ENCODE assay signal across 22 cellular contexts in genomic region chr20:3660262-3661059, GRCh38. TPM values are rescaled to one million over a fixed set of nuclear protein-coding genes. Genes with fewer than 3 reads are reported as not detected.
DNase-seq lines count a peak whose midpoint lies in the region; ATAC-seq and TF ChIP-seq lines count a peak whose summit lies in the region.
"Had no signal": no experiment of that assay in that cellular context is flagged by ENCODE, and none has a peak within 500 bp of the region (broad histone marks: within the 10 kb centered on the region; RNA-seq: fewer than 3 reads in every experiment).

No MANE protein-coding gene starts in this region.

- peaks cover 46% of the 10 kb centered on the region for H3K27me3 Mint-ChIP-seq in type B pancreatic cell

- no peaks in the 10 kb centered on the region for H3K36me3 Mint-ChIP-seq in type B pancreatic cell
- H3K36me3 Mint-ChIP-seq: stimulated activated naive B cell treated with anti-CD40 and anti-IgM and Interleukin-4, amounts not matched to agents 10 μg/mL and 1 μg/mL and 100 μg/mL, for 72 hours had no signal

- H3K79me2 ChIP-seq in mammary epithelial cell (ENCODE audit: insufficient read depth, low read length) = no peaks in the 10 kb centered on the region
- H3K79me2 ChIP-seq in OCI-LY3 (ENCODE audit: low read length) = no peaks in the 10 kb centered on the region

- peaks cover 6% of the 10 kb centered on the region for H3K4me1 Mint-ChIP-seq in type B pancreatic cell (ENCODE audit: unreplicated experiment)

- H3K4me1 ChIP-seq in breast epithelium = peaks cover 0 to 5% of the 10 kb centered on the region in 2 donors
- no peaks in the 10 kb centered on the region for H3K4me1 ChIP-seq in mammary epithelial cell (ENCODE audit: insufficient read depth, low read length)
- H3K4me1 ChIP-seq in OCI-LY3 (ENCODE audit: low read length) = peaks cover 23% of the 10 kb centered on the region
- H3K4me1 ChIP-seq in iPS-15b (ENCODE audit: control insufficient read depth, insufficient read depth, low read length) = no peaks in the 10 kb centered on the region
- H3K4me1 ChIP-seq: adrenal gland, pancreas had no signal

- H3K27ac Mint-ChIP-seq in type B pancreatic cell = no peak overlapping the region
- H3K27ac Mint-ChIP-seq: activated CD4-positive, alpha-beta T cell treated with anti-CD3 and anti-CD28 coated beads, Interleukin-2, amount 10 ng/mL, durations not matched to agents 24 days and 14 days; activated T-helper 1 cell treated with anti-CD3 and anti-CD28 coated beads, Interleukin-12 subunit alpha, Interleukin-12 subunit beta, Interleukin-2, Interleukin-4 antibody, amounts not matched to agents 30 ng/mL and 10 ng/mL and 1 ng/mL, durations not matched to agents 14 hours and 24 hours and 36 hours; stimulated activated naive B cell treated with anti-CD40 and anti-IgM and Interleukin-4, amounts not matched to agents 10 μg/mL and 1 μg/mL and 100 μg/mL, for 72 hours had no signal

- dilution Hi-C loops in mammary epithelial cell (cut with HindIII; ENCODE audit: low sequenced_read_pairs) = no loop called here

- peak overlapping the region in 2 of 3 donors; percentile 22 to 48 for H3K4me3 ChIP-seq in breast epithelium
- no peak overlapping the region for H3K4me3 ChIP-seq in mammary epithelial cell (replicated peaks in 1 of 3; ENCODE audit: insufficient read depth in 1 of 3, low read depth in 2 of 3, low read length in 3 of 3)
- H3K4me3 ChIP-seq in OCI-LY3 (ENCODE audit: low read length) = no peak overlapping the region
- H3K4me3 ChIP-seq in iPS-15b (ENCODE audit: low read depth, low read length) = peak overlapping the region; percentile 43
- H3K4me3 ChIP-seq: adrenal gland, mucosa of descending colon, pancreas, SJSA1 had no signal

- no peak for DNase-seq in breast epithelium (ENCODE audit: low spot score in 2 of 2)
- DNase-seq in mammary epithelial cell = no peak
- peak; percentile 69 for DNase-seq in type B pancreatic cell (ENCODE audit: extremely low spot score, unreplicated experiment)
- DNase-seq in erythroblast (lab: John Stamatoyannopoulos, UW) = no peak
- DNase-seq in amygdala (lab: John Stamatoyannopoulos, UW) = no peak
- DNase-seq: activated CD4-positive, alpha-beta T cell treated with anti-CD3 and anti-CD28 coated beads, Interleukin-2, amount 10 ng/mL, durations not matched to agents 24 days and 14 days; NCI-H1436 treated with DMSO at 0.1 percent for 48 hours; NCI-H446 treated with DMSO at 0.1 percent for 48 hours; stimulated activated naive B cell treated with anti-CD40 and anti-IgM and Interleukin-4, amounts not matched to agents 10 μg/mL and 1 μg/mL and 100 μg/mL, for 72 hours had no signal

- H3K36me3 ChIP-seq in breast epithelium = no peaks in the 10 kb centered on the region
- no peaks in the 10 kb centered on the region for H3K36me3 ChIP-seq in mammary epithelial cell (ENCODE audit: insufficient read depth, low read length)
- no peaks in the 10 kb centered on the region for H3K36me3 ChIP-seq in OCI-LY3 (replicated peaks; ENCODE audit: low read depth, low read length)
- peaks cover 2% of the 10 kb centered on the region for H3K36me3 ChIP-seq in iPS-15b (ENCODE audit: control insufficient read depth, insufficient read depth, low read length)
- H3K36me3 ChIP-seq: adrenal gland, pancreas, SJSA1 had no signal

- WGBS in mammary epithelial cell (ENCODE audit: low coverage, missing lambda C conversion rate) = 4% methylated on average over 15 of the region's 75 CpGs

- no peak for ATAC-seq in HG02763 (IDR thresholded peaks at IDR 0.05; ENCODE audit: unreplicated experiment)
- ATAC-seq: mucosa of descending colon; pancreas; stimulated activated naive B cell treated with anti-CD40 and anti-IgM and Interleukin-4, amounts not matched to agents 10 μg/mL and 1 μg/mL and 100 μg/mL, for 72 hours had no signal

- H3K9me3 Mint-ChIP-seq in type B pancreatic cell = no peaks in the 10 kb centered on the region
- H3K9me3 Mint-ChIP-seq: activated CD4-positive, alpha-beta T cell treated with anti-CD3 and anti-CD28 coated beads, Interleukin-2, amount 10 ng/mL, durations not matched to agents 24 days and 14 days; activated T-helper 1 cell treated with anti-CD3 and anti-CD28 coated beads, Interleukin-12 subunit alpha, Interleukin-12 subunit beta, Interleukin-2, Interleukin-4 antibody, amounts not matched to agents 30 ng/mL and 10 ng/mL and 1 ng/mL, durations not matched to agents 14 hours and 24 hours and 36 hours; stimulated activated naive B cell treated with anti-CD40 and anti-IgM and Interleukin-4, amounts not matched to agents 10 μg/mL and 1 μg/mL and 100 μg/mL, for 72 hours had no signal

- CTCF ChIA-PET in mammary epithelial cell (lab: Charles Lee; ENCODE audit: low non-redundant PET) = no interaction called here

- intact Hi-C loops in breast epithelium (cut with DNase I; ENCODE audit: low total_unique reads) (no loop called here), mammary epithelial cell (cut with micrococcal nuclease) (no loop called here)

- TF ChIP-seq CTCF in breast epithelium (IDR thresholded peaks at IDR 0.05) (no peak), mammary epithelial cell (conservative IDR thresholded peaks at IDR 0.05 in 1 of 2, IDR thresholded peaks at IDR 0.05 in 1 of 2; ENCODE audit: extremely low read depth in 1 of 2, insufficient read depth in 1 of 2, low read depth in 1 of 2, low read length in 2 of 2) (no peak), OCI-LY3 (IDR thresholded peaks at IDR 0.05; ENCODE audit: low read depth, low read length) (no peak), type B pancreatic cell (conservative IDR thresholded peaks at IDR 0.05) (no peak)

- H3K27ac ChIP-seq in breast epithelium = no peak overlapping the region
- no peak overlapping the region for H3K27ac ChIP-seq in mammary epithelial cell (ENCODE audit: insufficient read depth, low read depth, low read length)
- H3K27ac ChIP-seq in OCI-LY3 (ENCODE audit: low read length) = no peak overlapping the region
- H3K27ac ChIP-seq: adrenal gland, pancreas, SJSA1, skin epidermis had no signal

- TF ChIP-seq POLR2A in breast epithelium (IDR thresholded peaks at IDR 0.05) (no peak), erythroblast (IDR thresholded peaks at IDR 0.05; ENCODE audit: low read length) (no peak)

- H3K27me3 ChIP-seq in breast epithelium = peaks cover 0 to 39% of the 10 kb centered on the region in 2 donors
- H3K27me3 ChIP-seq in mammary epithelial cell (ENCODE audit: insufficient read depth, low read length) = peaks cover 14% of the 10 kb centered on the region
- H3K27me3 ChIP-seq in OCI-LY3 (ENCODE audit: low read depth, low read length) = no peaks in the 10 kb centered on the region
- peaks cover 59% of the 10 kb centered on the region for H3K27me3 ChIP-seq in iPS-15b (ENCODE audit: control insufficient read depth, insufficient read depth, low read length)
- H3K27me3 ChIP-seq: pancreas had no signal

- H4K20me1 ChIP-seq in mammary epithelial cell (ENCODE audit: insufficient read depth, low read length) (no peaks in the 10 kb centered on the region), OCI-LY3 (ENCODE audit: insufficient read depth, low read length) (no peaks in the 10 kb centered on the region)

- H3K4me3 Mint-ChIP-seq in type B pancreatic cell = no peak overlapping the region
- H3K4me3 Mint-ChIP-seq: activated T-helper 1 cell treated with anti-CD3 and anti-CD28 coated beads, Interleukin-12 subunit alpha, Interleukin-12 subunit beta, Interleukin-2, Interleukin-4 antibody, amounts not matched to agents 30 ng/mL and 10 ng/mL and 1 ng/mL, durations not matched to agents 14 hours and 24 hours and 36 hours had no signal

- H2AFZ ChIP-seq in mammary epithelial cell (ENCODE audit: low read depth, low read length) (no peak overlapping the region), OCI-LY3 (ENCODE audit: low read depth, low read length) (no peak overlapping the region)

- H3K9me3 ChIP-seq in breast epithelium (no peaks in the 10 kb centered on the region), mammary epithelial cell (replicated peaks; ENCODE audit: insufficient read depth, low read length) (no peaks in the 10 kb centered on the region), OCI-LY3 (ENCODE audit: insufficient read depth, low read length) (no peaks in the 10 kb centered on the region), iPS-15b (ENCODE audit: control insufficient read depth, insufficient read depth, low read length) (no peaks in the 10 kb centered on the region)
- H3K9me3 ChIP-seq: adrenal gland, mucosa of descending colon, pancreas, SJSA1 had no signal

- no TSS peak for BruUV-seq in mammary epithelial cell (replicated peaks; lab: Mats Ljungman, UMichigan)

- no peak overlapping the region for H3K9ac ChIP-seq in mammary epithelial cell (ENCODE audit: insufficient read depth, low read length)
- no peak overlapping the region for H3K9ac ChIP-seq in OCI-LY3 (ENCODE audit: low read length)
- H3K9ac ChIP-seq in iPS-15b (ENCODE audit: low read depth, low read length) = no peak overlapping the region

- in situ Hi-C loops in mammary epithelial cell (cut with MboI; ENCODE audit: low sequenced_read_pairs in 2 of 2) = no loop called here

- H3K4me2 ChIP-seq in mammary epithelial cell (ENCODE audit: insufficient read depth, low read depth, low read length) (no peak overlapping the region), OCI-LY3 (ENCODE audit: low read length) (peak overlapping the region; percentile 83; the same call in 1 of the 2 replicates)

RNA-seq across cellular contexts. Expression of gene GFRA4, which starts 2.7 kb away (rescaled TPM):
- total RNA-seq in breast epithelium (not detected), mammary epithelial cell (not detected), type B pancreatic cell (ENCODE audit: low replicate concordance) (not detected in 2 replicates)
- not detected for polyA plus RNA-seq in mammary epithelial cell
- polyA minus RNA-seq in mammary epithelial cell = not detected
- total RNA-seq: activated CD4-positive, alpha-beta T cell treated with anti-CD3 and anti-CD28 coated beads, Interleukin-2, amount 10 ng/mL, durations not matched to agents 24 days and 14 days; activated T-helper 1 cell treated with anti-CD3 and anti-CD28 coated beads, Interleukin-12 subunit alpha, Interleukin-12 subunit beta, Interleukin-2, Interleukin-4 antibody, amounts not matched to agents 30 ng/mL and 10 ng/mL and 1 ng/mL, durations not matched to agents 14 hours and 24 hours and 36 hours; adrenal gland; epithelial cell of proximal tubule; glomerular endothelial cell; kidney epithelial cell; LHCN-M2; mucosa of descending colon; pancreas; SJSA1 had no signal
- polyA plus RNA-seq: adrenal gland, pancreas had no signal

RNA-seq across cellular contexts. Expression of gene ADAM33, which starts 21.3 kb away (rescaled TPM):
- 10 to 100 TPM; 29.4 to 39.5 (median 37.4) TPM for total RNA-seq in breast epithelium
- under 1 TPM in 1 of 2 donors, not detected in 1; 0.33 TPM for total RNA-seq in mammary epithelial cell
- not detected for polyA plus RNA-seq in mammary epithelial cell
- polyA minus RNA-seq in mammary epithelial cell = not detected
- total RNA-seq in type B pancreatic cell (ENCODE audit: low replicate concordance) = 0.29 and 8.2 TPM in 2 replicates
- total RNA-seq: activated CD4-positive, alpha-beta T cell treated with anti-CD3 and anti-CD28 coated beads, Interleukin-2, amount 10 ng/mL, durations not matched to agents 24 days and 14 days; activated T-helper 1 cell treated with anti-CD3 and anti-CD28 coated beads, Interleukin-12 subunit alpha, Interleukin-12 subunit beta, Interleukin-2, Interleukin-4 antibody, amounts not matched to agents 30 ng/mL and 10 ng/mL and 1 ng/mL, durations not matched to agents 14 hours and 24 hours and 36 hours; epithelial cell of proximal tubule; glomerular endothelial cell; SJSA1 had no signal

RNA-seq across cellular contexts. Expression of gene SIGLEC1, which starts 51.9 kb away (rescaled TPM):
- total RNA-seq in breast epithelium (10 to 100 TPM in 1 of 3 donors, 1 to 10 TPM in 2; 2.0 to 32.0 (median 6.9) TPM), mammary epithelial cell (not detected), type B pancreatic cell (ENCODE audit: low replicate concordance) (not detected in 2 replicates)
- not detected for polyA plus RNA-seq in mammary epithelial cell
- not detected for polyA minus RNA-seq in mammary epithelial cell
- total RNA-seq: activated CD4-positive, alpha-beta T cell treated with anti-CD3 and anti-CD28 coated beads, Interleukin-2, amount 10 ng/mL, durations not matched to agents 24 days and 14 days; activated T-helper 1 cell treated with anti-CD3 and anti-CD28 coated beads, Interleukin-12 subunit alpha, Interleukin-12 subunit beta, Interleukin-2, Interleukin-4 antibody, amounts not matched to agents 30 ng/mL and 10 ng/mL and 1 ng/mL, durations not matched to agents 14 hours and 24 hours and 36 hours; epithelial cell of proximal tubule; glomerular endothelial cell; kidney epithelial cell; LHCN-M2; SJSA1 had no signal

Comparison
In these comparisons a context has a peak if more than half of its experiments do, and no peak if none do; other contexts are left out.
1. H3K4me3 ChIP-seq: peak in breast epithelium (2 of 3) and iPS-15b (single experiment); none in mammary epithelial cell (0 of 3) and OCI-LY3 (single experiment).